Comparison of ENCODE assay signal across 10 cellular contexts in genomic region chr6:15622045-15622750, GRCh38. TPM values are rescaled to one million over a fixed set of nuclear protein-coding genes. Genes with fewer than 3 reads are reported as not detected.
DNase-seq lines count a peak whose midpoint lies in the region; ATAC-seq and TF ChIP-seq lines count a peak whose summit lies in the region.
"Had no signal": no experiment of that assay in that cellular context is flagged by ENCODE, and none has a peak within 500 bp of the region (broad histone marks: within the 10 kb centered on the region; RNA-seq: fewer than 3 reads in every experiment).

No MANE protein-coding gene starts in this region.

- H3K4me2 ChIP-seq in OCI-LY1 (ENCODE audit: low read length), result no peak overlapping the region; the same call in 1 of the 2 replicates

- no peak overlapping the region for H3K4me3 ChIP-seq in OCI-LY1 (ENCODE audit: low read depth, low read length, poor library complexity, severe bottlenecking)
- H3K4me3 ChIP-seq in esophagus muscularis mucosa, result no peak overlapping the region
- no peak overlapping the region for H3K4me3 ChIP-seq in sigmoid colon

- no peak overlapping the region for H2AFZ ChIP-seq in OCI-LY1 (ENCODE audit: low read length)

- H3F3A ChIP-seq in OCI-LY1 (ENCODE audit: insufficient read depth, low read length), result no peaks in the 10 kb centered on the region

- intact Hi-C loops in esophagus muscularis mucosa (cut with DNase I) (loop anchor here (5.0 to 10.0 kb wide), 3 partner anchors 130 to 1487 kb away; no protein-coding TSS in a partner anchor), sigmoid colon (cut with DNase I) (loop anchor here (2.0 to 10.0 kb wide), 4 partner anchors 130 to 1495 kb away; no protein-coding TSS in a partner anchor)

- DNase-seq in NOMO-1 (lab: John Stamatoyannopoulos, UW; ENCODE audit: unreplicated experiment in 2 of 2) (peak; percentile 5 to 67), NOMO-1 treated with dmso at 0.1 percent for 144 hours (lab: John Stamatoyannopoulos, UW; ENCODE audit: unreplicated experiment) (no peak), esophagus muscularis mucosa (ENCODE audit: extremely low spot score) (no peak), sigmoid colon (no peak)
- DNase-seq in activated naive CD4-positive, alpha-beta T cell treated with Interleukin-2 at 50 U/mL for 16 hours, result no peak
- DNase-seq: effector CD8-positive, alpha-beta T cell had no signal

- peaks cover 33% of the 10 kb centered on the region; the same call in 1 of the 2 replicates for H3K36me3 ChIP-seq in OCI-LY1 (ENCODE audit: insufficient read depth, low read length)
- peaks cover 0 to 20% (median 0%) of the 10 kb centered on the region in 4 donors for H3K36me3 ChIP-seq in esophagus muscularis mucosa
- peaks cover 0 to 6% (median 2%) of the 10 kb centered on the region in 4 donors for H3K36me3 ChIP-seq in sigmoid colon

- H3K4me1 ChIP-seq in OCI-LY1 (ENCODE audit: insufficient read depth, low read length, severe bottlenecking) (peaks cover 13% of the 10 kb centered on the region), esophagus muscularis mucosa (peaks cover 31 to 37% (median 33%) of the 10 kb centered on the region in 4 donors), sigmoid colon (peaks cover 0 to 28% (median 15%) of the 10 kb centered on the region in 4 donors)

- no peak for TF ChIP-seq CTCF in OCI-LY1 (IDR thresholded peaks at IDR 0.05; ENCODE audit: low read length)
- no peak for TF ChIP-seq CTCF in esophagus muscularis mucosa (IDR thresholded peaks at IDR 0.05)
- TF ChIP-seq CTCF in sigmoid colon (IDR thresholded peaks at IDR 0.05), result no peak

- no peaks in the 10 kb centered on the region for H4K20me1 ChIP-seq in OCI-LY1 (ENCODE audit: insufficient read depth, low read length)

- no peaks in the 10 kb centered on the region for H3K27me3 ChIP-seq in OCI-LY1 (ENCODE audit: insufficient read depth, low read length)
- H3K27me3 ChIP-seq in esophagus muscularis mucosa, result no peaks in the 10 kb centered on the region
- no peaks in the 10 kb centered on the region for H3K27me3 ChIP-seq in sigmoid colon

- 88% methylated on average over 4 of the region's 4 CpGs for WGBS in esophagus muscularis mucosa
- WGBS in sigmoid colon, 2 donors, result 91 to 93% methylated on average over 4 of the region's 4 CpGs

- ATAC-seq in GM19395 (IDR thresholded peaks at IDR 0.05; ENCODE audit: unreplicated experiment) (no peak), HG02678 (IDR thresholded peaks at IDR 0.05; ENCODE audit: unreplicated experiment) (no peak)

- peaks cover 18% of the 10 kb centered on the region for H3K79me2 ChIP-seq in OCI-LY1 (ENCODE audit: insufficient read depth, low read length)

- no peak for TF ChIP-seq EP300 in esophagus muscularis mucosa (IDR thresholded peaks at IDR 0.05)
- TF ChIP-seq EP300 in sigmoid colon (IDR thresholded peaks at IDR 0.05), result no peak

- H3K9ac ChIP-seq in OCI-LY1 (ENCODE audit: low read length), result no peak overlapping the region; the same call in 1 of the 2 replicates

- TF ChIP-seq POLR2A in esophagus muscularis mucosa (IDR thresholded peaks at IDR 0.05; ENCODE audit: low read depth) (no peak), sigmoid colon (IDR thresholded peaks at IDR 0.05) (no peak)

- no peaks in the 10 kb centered on the region for H3K9me2 ChIP-seq in OCI-LY1 (ENCODE audit: low read depth, low read length)

- H3K9me3 ChIP-seq in OCI-LY1 (ENCODE audit: low read length), result no peaks in the 10 kb centered on the region
- no peaks in the 10 kb centered on the region for H3K9me3 ChIP-seq in esophagus muscularis mucosa
- no peaks in the 10 kb centered on the region for H3K9me3 ChIP-seq in sigmoid colon

- H3K27ac ChIP-seq in OCI-LY1 (ENCODE audit: low read depth, low read length, poor library complexity, severe bottlenecking), result peak overlapping the region; percentile 2
- peak overlapping the region; percentile 41 to 69 (median 63) for H3K27ac ChIP-seq in esophagus muscularis mucosa (replicated peaks in 1 of 4)
- peak overlapping the region in 3 of 4 donors; percentile 36 to 47 (median 39) for H3K27ac ChIP-seq in sigmoid colon
- H3K27ac ChIP-seq: 22Rv1 had no signal

RNA-seq across cellular contexts. Expression of gene DTNBP1, which starts 40.6 kb away (rescaled TPM):
- total RNA-seq in esophagus muscularis mucosa, result 10 to 100 TPM; 18.3 to 26.8 (median 25.4) TPM
- total RNA-seq in sigmoid colon, result 10 to 100 TPM; 12.8 to 20.0 (median 15.8) TPM
- 10 to 100 TPM; 18.7 to 25.8 (median 22.8) TPM for polyA plus RNA-seq in sigmoid colon

Comparison
In these comparisons a context has a peak if more than half of its experiments do, and no peak if none do; other contexts are left out.
1. DNase-seq: peak in NOMO-1 (2 of 2); none in NOMO-1 treated with dmso at 0.1 percent for 144 hours (single experiment), esophagus muscularis mucosa (single experiment), sigmoid colon (single experiment) and activated naive CD4-positive, alpha-beta T cell treated with Interleukin-2 at 50 U/mL for 16 hours (single experiment).
2. H3K27ac ChIP-seq: peak in every context shown above with its lines; median percentile 63 in esophagus muscularis mucosa; 39 in sigmoid colon; 2 in OCI-LY1.